1 cellular context compared by ENCODE assay signal in genomic region chr12:212799-213526, GRCh38.
TF ChIP-seq lines count a peak whose summit lies in the region.

No MANE protein-coding gene starts in this region.

TF ChIP-seq in H1, 55 proteins besides CTCF, POLR2A, EP300 and RAD21:
- TF ChIP-seq MAX (IDR thresholded peaks at IDR 0.05) (0 out of 2 replicates have a peak, but pooled peaks have one; percentile 10), ASH2L (IDR thresholded peaks at IDR 0.05; ENCODE audit: low read length) (no peak)
TF ChIP-seq in H1: peak in this region for 1.
